ENCODE assay signal across 8 cellular contexts in genomic region chr1:10209905-10210810, GRCh38. TPM values are rescaled to one million over a fixed set of nuclear protein-coding genes. Genes with fewer than 3 reads are reported as not detected.
DNase-seq lines count a peak whose midpoint lies in the region; FAIRE-seq and TF ChIP-seq lines count a peak whose summit lies in the region.

Gene KIF1B (plus strand): TSS chr1:10210570. CDS start chr1:10232329, 21,759 bp downstream.

- DNase-seq in COR-L47 (lab: John Stamatoyannopoulos, UW) = peak; percentile 96
- DNase-seq in GM20000 (ENCODE audit: low spot score) = peak; percentile 100
- peak; percentile 97 for DNase-seq in HT-29 (ENCODE audit: low spot score)
- DNase-seq in NOMO-1 treated with DMSO at 0.1 percent for 48 hours (lab: John Stamatoyannopoulos, UW; ENCODE audit: unreplicated experiment) = peak; percentile 96
- peak; percentile 92 to 97 (median 94) for DNase-seq in activated CD8-positive, alpha-beta memory T cell treated with anti-CD3 and anti-CD28 coated beads for 48 hours (ENCODE audit: low read depth in 2 of 3, low spot score in 2 of 3)
- DNase-seq in H1 (ENCODE audit: low read depth in 1 of 2, low spot score in 2 of 2) = peak; percentile 95 to 99
- DNase-seq in mesendoderm = peak; percentile 99
- DNase-seq in stimulated activated CD8-positive, alpha-beta memory T cell treated with anti-CD3 and anti-CD28 coated beads, Interleukin-15, amount 100 ng/mL, for 1 hour (ENCODE audit: low read depth) = peak; percentile 90

- H3K4me3 ChIP-seq in H1 (ENCODE audit: extremely low read depth in 1 of 4, insufficient read depth in 2 of 4, low read depth in 3 of 4, low read length in 4 of 4) = peak within 1 kb of the TSS; percentile 79 to 95 (median 94)
- peak within 1 kb of the TSS; percentile 95 for H3K4me3 ChIP-seq in mesendoderm (ENCODE audit: low read length)

- H2BK120ac ChIP-seq in H1 (replicated peaks; ENCODE audit: low read depth, low read length) (no peak within 1 kb of the TSS), mesendoderm (ENCODE audit: low read depth, low read length) (no peak within 1 kb of the TSS)

- H3K4ac ChIP-seq in H1 (replicated peaks; ENCODE audit: insufficient read length, low read depth, low read length) (peak within 1 kb of the TSS; percentile 94), mesendoderm (ENCODE audit: low read depth, low read length) (peak within 1 kb of the TSS; percentile 38)

- H3K9me3 ChIP-seq in H1 (ENCODE audit: insufficient read depth in 2 of 2, low read depth in 1 of 2, low read length in 1 of 2) = no peaks in the 10 kb centered on the region

- H2AFZ ChIP-seq in H1 (ENCODE audit: low read length) = peak within 1 kb of the TSS; percentile 97

- no peaks in the 10 kb centered on the region for H3K36me3 ChIP-seq in H1 (ENCODE audit: control insufficient read depth in 2 of 4, insufficient read depth in 4 of 4, low read length in 3 of 4)
- H3K36me3 ChIP-seq in mesendoderm (ENCODE audit: control insufficient read depth, insufficient read depth, low read length) = no peaks in the 10 kb centered on the region

- WGBS in H1 (ENCODE audit: extremely low coverage in 1 of 2, insufficient coverage in 1 of 2, insufficient read length in 1 of 2, insufficient replicate concordance in 2 of 2, low coverage in 1 of 2, low lambda C conversion rate in 2 of 2, missing lambda C conversion rate in 1 of 2), 2 experiments = 1% methylated on average over 49 of the region's 107 CpGs; no CpG with 5 or more reads in 1 of the 2 experiments
- no CpG with 5 or more reads among the region's 107 CpGs for WGBS in mesendoderm (ENCODE audit: extremely low coverage, insufficient coverage, low lambda C conversion rate)

- H3K27me3 ChIP-seq in H1 (replicated peaks in 1 of 4; ENCODE audit: control insufficient read depth in 3 of 4, extremely low read depth in 1 of 4, insufficient read depth in 3 of 4, low read length in 3 of 4) = no peaks in the 10 kb centered on the region
- no peaks in the 10 kb centered on the region for H3K27me3 ChIP-seq in mesendoderm (ENCODE audit: insufficient read depth, low read length, poor library complexity)

- H2BK12ac ChIP-seq in H1 (ENCODE audit: low read depth, low read length) = peak within 1 kb of the TSS; percentile 98

- peak within 1 kb of the TSS; percentile 96 for H4K8ac ChIP-seq in H1 (ENCODE audit: extremely low read depth, insufficient read depth, low read length)
- H4K8ac ChIP-seq in mesendoderm (ENCODE audit: low read depth, low read length) = no peak within 1 kb of the TSS

- peak; percentile 43 to 58 for TF ChIP-seq RAD21 in H1 (IDR thresholded peaks at IDR 0.05 in 1 of 2, conservative IDR thresholded peaks at IDR 0.05 in 1 of 2; ENCODE audit: low read depth in 2 of 2, low read length in 2 of 2)

- peak within 1 kb of the TSS; percentile 95 for H4K91ac ChIP-seq in H1 (replicated peaks; ENCODE audit: insufficient read length, low read length)

- H3K14ac ChIP-seq in H1 (ENCODE audit: insufficient read length) = peak within 1 kb of the TSS; percentile 9

- peak within 1 kb of the TSS; percentile 97 for H3K18ac ChIP-seq in H1 (ENCODE audit: extremely low read depth, low read length)
- peak within 1 kb of the TSS; percentile 91 for H3K18ac ChIP-seq in mesendoderm (ENCODE audit: low read length)

- peak within 1 kb of the TSS; percentile 87 for H2BK5ac ChIP-seq in H1 (ENCODE audit: low read depth, low read length)
- peak within 1 kb of the TSS; percentile 67 for H2BK5ac ChIP-seq in mesendoderm (ENCODE audit: low read length)

- peak; percentile 60 to 79 for TF ChIP-seq POLR2A in H1 (IDR thresholded peaks at IDR 0.05; ENCODE audit: control extremely low read depth in 1 of 2, low read depth in 2 of 2, low read length in 2 of 2)

- POLR2A ChIA-PET in H1 (lab: Charles Lee; ENCODE audit: partially characterized antibody) = interaction anchor here (0.7 to 2.2 kb wide), 12 partner anchors 10 to 267 kb away, joined by 3 to 8 read pairs (median 4); partner anchors contain the start of genes LZIC, NMNAT1, PGD and UBE4B

- peaks cover 5 to 10% of the 10 kb centered on the region in 2 experiments for H4K20me1 ChIP-seq in H1 (replicated peaks in 1 of 2; ENCODE audit: control insufficient read depth in 1 of 2, insufficient read depth in 2 of 2, low read length in 2 of 2)

- no peaks in the 10 kb centered on the region for H3K79me1 ChIP-seq in H1 (ENCODE audit: low read depth, low read length)
- peaks cover 3% of the 10 kb centered on the region for H3K79me1 ChIP-seq in mesendoderm (ENCODE audit: low read length)

- FAIRE-seq in H1 (lab: Jason Lieb, UNC) = no peak

- H2AK5ac ChIP-seq in H1 (ENCODE audit: low read depth, low read length) (no peak within 1 kb of the TSS; the same call in 1 of the 2 replicates), mesendoderm (ENCODE audit: low read length) (no peak within 1 kb of the TSS)

- H4K5ac ChIP-seq in H1 (ENCODE audit: insufficient read length, low read depth, low read length) (peak within 1 kb of the TSS; percentile 67), mesendoderm (ENCODE audit: low read length) (no peak within 1 kb of the TSS)

- H3K4me1 ChIP-seq in H1 (replicated peaks in 1 of 4; ENCODE audit: control insufficient read depth in 3 of 4, insufficient read depth in 4 of 4, low read length in 3 of 4) = peaks cover 0 to 4% (median 2%) of the 10 kb centered on the region in 4 experiments; a peak in 4 of 7 replicates
- peaks cover 3% of the 10 kb centered on the region for H3K4me1 ChIP-seq in mesendoderm (ENCODE audit: control insufficient read depth, low read depth, low read length)

- H3K27ac ChIP-seq in H1 (ENCODE audit: low read depth, low read length) (peak within 1 kb of the TSS; percentile 72), mesendoderm (ENCODE audit: low read depth, low read length) (peak within 1 kb of the TSS; percentile 95)

- CTCF ChIA-PET in H1 (lab: Charles Lee; ENCODE audit: partially characterized antibody) = interaction anchor here (0.5 to 2.4 kb wide), 34 partner anchors 9 to 542 kb away, joined by 3 to 14 read pairs (median 3); no protein-coding TSS in a partner anchor

- H3K56ac ChIP-seq in H1 (replicated peaks; ENCODE audit: insufficient read length, low read depth, low read length) (peak within 1 kb of the TSS; percentile 82), mesendoderm (ENCODE audit: low read length) (peak within 1 kb of the TSS; percentile 98)

- 0 out of 3 replicates have a peak, but pooled peaks of 1 of the 2 experiments have one; percentile 48 for TF ChIP-seq EP300 in H1 (IDR thresholded peaks at IDR 0.05; ENCODE audit: borderline replicate concordance in 1 of 2, low read depth in 2 of 2, low read length in 2 of 2)

- peaks cover 22 to 39% of the 10 kb centered on the region in 2 experiments for H3K79me2 ChIP-seq in H1 (ENCODE audit: control insufficient read depth in 1 of 2, insufficient read depth in 2 of 2, low read length in 2 of 2)
- H3K79me2 ChIP-seq in mesendoderm (ENCODE audit: control insufficient read depth, insufficient read depth, low read length) = peaks cover 31% of the 10 kb centered on the region

- H3K23me2 ChIP-seq in H1 (ENCODE audit: low read depth, low read length) = peaks cover 15% of the 10 kb centered on the region

- H2BK15ac ChIP-seq in H1 (ENCODE audit: low read length) = peak within 1 kb of the TSS; percentile 88; the same call in 1 of the 2 replicates
- H2BK15ac ChIP-seq in mesendoderm (replicated peaks; ENCODE audit: low read depth) = no peak within 1 kb of the TSS

- H3K4me2 ChIP-seq in H1 (ENCODE audit: insufficient read depth in 1 of 2, low read depth in 2 of 2, low read length in 2 of 2) (peak within 1 kb of the TSS; percentile 88 to 99), mesendoderm (ENCODE audit: low read length) (peak within 1 kb of the TSS; percentile 99)

- no peak within 1 kb of the TSS for H2BK20ac ChIP-seq in H1 (ENCODE audit: low read length)

- H3K23ac ChIP-seq in H1 (ENCODE audit: insufficient read length) = no peak within 1 kb of the TSS
- H3K23ac ChIP-seq in mesendoderm (ENCODE audit: low read length) = peak within 1 kb of the TSS; percentile 80

- peak; percentile 51 for TF ChIP-seq CTCF in GM20000 (IDR thresholded peaks at IDR 0.05; ENCODE audit: extremely low read depth, missing control alignments)
- TF ChIP-seq CTCF in H1 (IDR thresholded peaks at IDR 0.05; ENCODE audit: control extremely low read depth in 1 of 3, insufficient read depth in 1 of 3, low read depth in 1 of 3, low read length in 3 of 3) = peak; percentile 65 to 80 (median 79)

- H3K9ac ChIP-seq in H1 (replicated peaks in 1 of 4; ENCODE audit: extremely low read depth in 1 of 4, low read depth in 3 of 4, low read length in 3 of 4) (peak within 1 kb of the TSS; percentile 86 to 98 (median 91)), mesendoderm (ENCODE audit: low read length) (peak within 1 kb of the TSS; percentile 91)

TF ChIP-seq in H1, 55 proteins besides CTCF, POLR2A, EP300 and RAD21 (continues in another document):
- TF ChIP-seq CHD1 (IDR thresholded peaks at IDR 0.05; ENCODE audit: low read depth, low read length) = no peak
- TF ChIP-seq SP2 (IDR thresholded peaks at IDR 0.05; ENCODE audit: low read length) = peak; percentile 91
- no peak for TF ChIP-seq CBX8 (IDR thresholded peaks at IDR 0.05; ENCODE audit: borderline replicate concordance, low read depth, low read length)
- no peak for TF ChIP-seq NRF1 (IDR thresholded peaks at IDR 0.05; ENCODE audit: low read depth, low read length)
- TF ChIP-seq HDAC6 (IDR thresholded peaks at IDR 0.05; ENCODE audit: low read depth, low read length) = no peak
- TF ChIP-seq SP1 (IDR thresholded peaks at IDR 0.05; ENCODE audit: low read depth, low read length) = peak; percentile 98
- no peak for TF ChIP-seq YY1 (IDR thresholded peaks at IDR 0.05; ENCODE audit: low read depth, low read length)
- no peak for TF ChIP-seq SIX5 (IDR thresholded peaks at IDR 0.05; ENCODE audit: low read depth, low read length)
- peak; percentile 81 for TF ChIP-seq PHF8 (conservative IDR thresholded peaks at IDR 0.05; ENCODE audit: low read depth, low read length)
- TF ChIP-seq EGR1 (IDR thresholded peaks at IDR 0.05; ENCODE audit: borderline replicate concordance, low read depth, low read length) = 0 out of 2 replicates have a peak, but pooled peaks have one; percentile 7
- TF ChIP-seq POLR2AphosphoS5 (IDR thresholded peaks at IDR 0.05; ENCODE audit: low read depth, low read length) = peak; percentile 91
- TF ChIP-seq EZH2 (IDR thresholded peaks at IDR 0.05; ENCODE audit: low read depth, low read length, severe bottlenecking) = no peak

RNA-seq across cellular contexts. Expression of gene KIF1B, which starts in this region (rescaled TPM):
- 8.7 and 10.5 TPM in 2 replicates for total RNA-seq in HT-29 (2014; rRNA removed; shearing (Covaris generic))
- 73.9 and 74.2 TPM in 2 replicates for total RNA-seq in H1 (2021; fragmentation: NEBNext Ultra II Directional; extraction: Animal tissue kit (Norgen Biotek cat#: 25700))
- 39.1 and 41.4 TPM in 2 replicates for polyA plus RNA-seq in H1 (2011; rRNA removed)
- 30.0 TPM for polyA plus RNA-seq in H1 (2011; cell fraction: cytosol; rRNA removed)
- polyA plus RNA-seq in H1 (2011; cell fraction: nucleus; rRNA removed) = 42.2 TPM
- polyA plus RNA-seq in H1 (2012, experiment 1 of 2) = 24.4 to 38.4 TPM (median 33.7 TPM) in 4 replicates
- 2.0 TPM for polyA plus RNA-seq in H1 (2012, experiment 2 of 2)
- 26.3 TPM for polyA plus RNA-seq in H1 (2013, experiment 1 of 2)
- 21.9 TPM for polyA plus RNA-seq in H1 (2013, experiment 2 of 2)
- polyA minus RNA-seq in H1 (2011; rRNA and poly(A)+ RNA removed) = 117 and 124 TPM in 2 replicates
- 47.2 TPM for polyA minus RNA-seq in H1 (2011; cell fraction: cytosol; rRNA and poly(A)+ RNA removed)
- 69.9 TPM for polyA minus RNA-seq in H1 (2011; cell fraction: nucleus; rRNA and poly(A)+ RNA removed)
- 22.8 TPM for polyA plus RNA-seq in mesendoderm (2013, experiment 1 of 2)
- polyA plus RNA-seq in mesendoderm (2013, experiment 2 of 2) = 23.0 TPM

Comparison
In these comparisons a context has a peak if more than half of its experiments do, and no peak if none do; other contexts are left out.
1. Peak in every context shown above with its lines: DNase-seq, H3K4me3 ChIP-seq and H3K27ac ChIP-seq.